In the genomic region with DNA sequence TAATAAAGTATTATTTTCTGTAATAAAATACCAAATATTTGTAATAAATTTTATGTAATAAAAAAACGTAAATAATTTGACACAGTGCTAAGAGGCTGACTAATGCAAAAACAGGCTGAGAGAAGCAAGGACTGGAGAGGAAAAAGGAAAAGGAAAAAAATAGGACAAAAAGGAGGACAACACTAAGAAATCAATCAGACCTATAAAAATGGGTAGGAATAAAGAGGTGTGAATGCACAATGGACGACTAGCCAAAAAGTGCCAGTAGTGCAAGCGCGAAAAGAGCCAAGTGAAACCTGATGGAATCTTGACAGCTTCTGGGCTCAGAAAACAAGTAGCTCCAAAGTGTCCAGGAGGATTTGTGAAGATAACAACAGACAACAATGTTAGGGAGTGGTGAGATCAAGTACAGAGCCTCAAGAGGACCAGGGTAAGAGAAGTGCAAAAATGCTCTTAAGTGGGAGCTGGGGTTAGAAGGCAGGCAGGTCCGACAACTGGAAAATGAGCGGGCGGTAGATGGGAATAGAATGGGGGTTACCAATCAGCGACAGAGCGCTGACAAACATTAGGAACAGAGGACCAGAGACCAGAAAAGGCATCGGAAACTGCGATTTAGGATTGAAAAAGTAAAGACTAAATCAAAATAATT, we compare ENCODE assay signal across 8 cellular contexts.
DNase-seq lines count a peak whose midpoint lies in the region; ATAC-seq and TF ChIP-seq lines count a peak whose summit lies in the region.

No MANE protein-coding gene starts in this region.

- no peak for DNase-seq in AG04449 (ENCODE audit: low read depth, low spot score)
- peak; percentile 35 for DNase-seq in astrocyte of the hippocampus (ENCODE audit: low read depth, low spot score)
- DNase-seq in islet precursor cell = peak; percentile 57
- peak in 19 of 49 donors; percentile 1 to 60 (median 22) for DNase-seq in substantia nigra (lab: John Stamatoyannopoulos, UW)
- DNase-seq in NCI-H774 (lab: John Stamatoyannopoulos, UW) = no peak
- DNase-seq in OCI-M2 (lab: John Stamatoyannopoulos, UW; ENCODE audit: unreplicated experiment) = no peak

- no peaks in the 10 kb centered on the region for H3K9me3 ChIP-seq in HUES48 (ENCODE audit: control insufficient read depth, insufficient read depth, low read length)

- H3K4me1 ChIP-seq in HUES48 (ENCODE audit: control insufficient read depth, insufficient read depth, low read length) = peaks cover 19% of the 10 kb centered on the region

- CTCF ChIA-PET in AG04449 (lab: Yijun Ruan, JAX) = interaction anchor here (0.8 to 1.8 kb wide), 3 partner anchors 18 to 271 kb away, joined by 3 to 16 read pairs (median 9); no protein-coding TSS in a partner anchor

- H3K9ac ChIP-seq in HUES48 (ENCODE audit: low read depth, low read length) = peak overlapping the region; percentile 98

- H3K4me3 ChIP-seq in AG04449 (ENCODE audit: low read depth, low read length) (peak overlapping the region; percentile 82), HUES48 (ENCODE audit: low read depth, low read length) (peak overlapping the region; percentile 92)

- POLR2A ChIA-PET in AG04449 (lab: Yijun Ruan, JAX) = no interaction called here

- H3K27ac ChIP-seq in HUES48 (ENCODE audit: low read depth, low read length) = peak overlapping the region; percentile 98
- peak overlapping the region; percentile 97 for H3K27ac ChIP-seq in substantia nigra (ENCODE audit: low read depth, low read length, poor library complexity, severe bottlenecking)

- no peaks in the 10 kb centered on the region for H3K36me3 ChIP-seq in HUES48 (ENCODE audit: control insufficient read depth, insufficient read depth, low read length)

- no peaks in the 10 kb centered on the region for H3K27me3 ChIP-seq in HUES48 (ENCODE audit: control insufficient read depth, insufficient read depth, low read length)

- peak; percentile 4 for ATAC-seq in GM18867 (IDR thresholded peaks at IDR 0.05; ENCODE audit: unreplicated experiment)

- no peak for TF ChIP-seq CTCF in AG04449 (IDR thresholded peaks at IDR 0.05; ENCODE audit: insufficient read depth, low read length, missing control alignments)

Comparison
In these comparisons a context has a peak if more than half of its experiments do, and no peak if none do; other contexts are left out.
1. DNase-seq: peak in astrocyte of the hippocampus (single experiment) and islet precursor cell (single experiment); none in AG04449 (single experiment), NCI-H774 (single experiment) and OCI-M2 (single experiment).